In genomic region chr9:128771745-128772519, GRCh38 we compare ENCODE assay signal across 1 cellular context.
TF ChIP-seq lines count a peak whose summit lies in the region.

TSS of gene ZER1 (minus strand) at chr9:128771927. CDS start at chr9:128755565, 16,362 bp downstream.

TF ChIP-seq in HepG2, 621 proteins besides CTCF, POLR2A, EP300 and RAD21 (continued from another document and continues in another):
- TF ChIP-seq ZBTB38 (CRISPR knock-in tag; IDR thresholded peaks at IDR 0.05) (peak; percentile 81; the same call in 1 of the 2 replicates), KLF15 (CRISPR knock-in tag; IDR thresholded peaks at IDR 0.05; ENCODE audit: borderline replicate concordance) (no peak), ZNF44 (CRISPR knock-in tag; IDR thresholded peaks at IDR 0.05) (peak; percentile 89), BRD4 (CRISPR knock-in tag; IDR thresholded peaks at IDR 0.05) (0 out of 2 replicates have a peak, but pooled peaks have one; percentile 39), ZMYM3 (CRISPR knock-in tag; IDR thresholded peaks at IDR 0.05) (peak; percentile 63), ZNF280D (CRISPR knock-in tag; IDR thresholded peaks at IDR 0.05) (peak; percentile 89), ZNF652 (CRISPR knock-in tag; IDR thresholded peaks at IDR 0.05; ENCODE audit: borderline replicate concordance, low read depth) (no peak), ZHX1 (CRISPR knock-in tag; IDR thresholded peaks at IDR 0.05; ENCODE audit: low read depth) (peak; percentile 39; the same call in 1 of the 2 replicates), NCOA2 (CRISPR knock-in tag; IDR thresholded peaks at IDR 0.05) (peak; percentile 55), ATM (IDR thresholded peaks at IDR 0.05; ENCODE audit: borderline replicate concordance) (no peak), ZGPAT (CRISPR knock-in tag; IDR thresholded peaks at IDR 0.05) (peak; percentile 98), PPARG (CRISPR knock-in tag; conservative IDR thresholded peaks at IDR 0.05) (peak; percentile 67; the same call in 1 of the 2 replicates), HNF4G (IDR thresholded peaks at IDR 0.05; ENCODE audit: borderline replicate concordance, low read depth, low read length) (peak; percentile 21; the same call in 1 of the 2 replicates), HNF4G (CRISPR knock-in tag; IDR thresholded peaks at IDR 0.05; ENCODE audit: borderline replicate concordance, low read depth) (peak; percentile 26; the same call in 1 of the 2 replicates), ZNF234 (CRISPR knock-in tag; conservative IDR thresholded peaks at IDR 0.05) (no peak), ZNF556 (CRISPR knock-in tag; IDR thresholded peaks at IDR 0.05; ENCODE audit: borderline replicate concordance) (peak; percentile 49; the same call in 1 of the 2 replicates), REL (CRISPR knock-in tag; conservative IDR thresholded peaks at IDR 0.05) (0 out of 2 replicates have a peak, but pooled peaks have one; percentile 73), ZNF441 (CRISPR knock-in tag; IDR thresholded peaks at IDR 0.05; ENCODE audit: borderline replicate concordance) (peak; percentile 32; the same call in 1 of the 2 replicates), HINFP (CRISPR knock-in tag; IDR thresholded peaks at IDR 0.05; ENCODE audit: low read depth) (no peak), PITX1 (CRISPR knock-in tag; IDR thresholded peaks at IDR 0.05) (peak; percentile 58; the same call in 1 of the 2 replicates), NAIF1 (CRISPR knock-in tag; IDR thresholded peaks at IDR 0.05; ENCODE audit: borderline replicate concordance) (0 out of 2 replicates have a peak, but pooled peaks have one; percentile 47), CAMTA2 (CRISPR knock-in tag; IDR thresholded peaks at IDR 0.05; ENCODE audit: borderline replicate concordance) (no peak), WIZ (CRISPR knock-in tag; IDR thresholded peaks at IDR 0.05) (no peak), KDM3A (CRISPR knock-in tag; IDR thresholded peaks at IDR 0.05; ENCODE audit: low read depth) (peak; percentile 91), SNAPC5 (CRISPR knock-in tag; IDR thresholded peaks at IDR 0.05; ENCODE audit: borderline replicate concordance) (0 out of 2 replicates have a peak, but pooled peaks have one; percentile 82), ZNF772 (CRISPR knock-in tag; IDR thresholded peaks at IDR 0.05) (peak; percentile 62), ZNF136 (CRISPR knock-in tag; IDR thresholded peaks at IDR 0.05; ENCODE audit: low read depth) (peak; percentile 80; the same call in 1 of the 2 replicates), ZNF563 (CRISPR knock-in tag; IDR thresholded peaks at IDR 0.05) (peak; percentile 83; the same call in 1 of the 2 replicates), ZNF784 (CRISPR knock-in tag; IDR thresholded peaks at IDR 0.05; ENCODE audit: borderline replicate concordance) (peak; percentile 99), ZNF770 (CRISPR knock-in tag; IDR thresholded peaks at IDR 0.05) (peak; percentile 71; the same call in 1 of the 2 replicates), SKI (IDR thresholded peaks at IDR 0.05; ENCODE audit: partially characterized antibody) (peak; percentile 87), NR2F6 (IDR thresholded peaks at IDR 0.05) (no peak), NR2F6 (CRISPR knock-in tag; IDR thresholded peaks at IDR 0.05) (peak; percentile 66), GABPB1 (CRISPR knock-in tag; IDR thresholded peaks at IDR 0.05) (peak; percentile 99), ZNF569 (CRISPR knock-in tag; IDR thresholded peaks at IDR 0.05; ENCODE audit: borderline replicate concordance) (no peak), TBL1XR1 (IDR thresholded peaks at IDR 0.05; ENCODE audit: borderline replicate concordance, low read length, partially characterized antibody) (peak; percentile 40), SMAD3 (CRISPR knock-in tag; IDR thresholded peaks at IDR 0.05) (peak; percentile 70)
- TF ChIP-seq, protein P1, sequence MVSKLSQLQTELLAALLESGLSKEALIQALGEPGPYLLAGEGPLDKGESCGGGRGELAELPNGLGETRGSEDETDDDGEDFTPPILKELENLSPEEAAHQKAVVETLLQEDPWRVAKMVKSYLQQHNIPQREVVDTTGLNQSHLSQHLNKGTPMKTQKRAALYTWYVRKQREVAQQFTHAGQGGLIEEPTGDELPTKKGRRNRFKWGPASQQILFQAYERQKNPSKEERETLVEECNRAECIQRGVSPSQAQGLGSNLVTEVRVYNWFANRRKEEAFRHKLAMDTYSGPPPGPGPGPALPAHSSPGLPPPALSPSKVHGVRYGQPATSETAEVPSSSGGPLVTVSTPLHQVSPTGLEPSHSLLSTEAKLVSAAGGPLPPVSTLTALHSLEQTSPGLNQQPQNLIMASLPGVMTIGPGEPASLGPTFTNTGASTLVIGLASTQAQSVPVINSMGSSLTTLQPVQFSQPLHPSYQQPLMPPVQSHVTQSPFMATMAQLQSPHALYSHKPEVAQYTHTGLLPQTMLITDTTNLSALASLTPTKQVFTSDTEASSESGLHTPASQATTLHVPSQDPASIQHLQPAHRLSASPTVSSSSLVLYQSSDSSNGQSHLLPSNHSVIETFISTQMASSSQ (IDR thresholded peaks at IDR 0.05; ENCODE audit: low read depth): no peak
- TF ChIP-seq, protein P1 (CRISPR knock-in tag; IDR thresholded peaks at IDR 0.05; ENCODE audit: borderline replicate concordance): peak; percentile 81; the same call in 1 of the 2 replicates
- TF ChIP-seq, protein P2, sequence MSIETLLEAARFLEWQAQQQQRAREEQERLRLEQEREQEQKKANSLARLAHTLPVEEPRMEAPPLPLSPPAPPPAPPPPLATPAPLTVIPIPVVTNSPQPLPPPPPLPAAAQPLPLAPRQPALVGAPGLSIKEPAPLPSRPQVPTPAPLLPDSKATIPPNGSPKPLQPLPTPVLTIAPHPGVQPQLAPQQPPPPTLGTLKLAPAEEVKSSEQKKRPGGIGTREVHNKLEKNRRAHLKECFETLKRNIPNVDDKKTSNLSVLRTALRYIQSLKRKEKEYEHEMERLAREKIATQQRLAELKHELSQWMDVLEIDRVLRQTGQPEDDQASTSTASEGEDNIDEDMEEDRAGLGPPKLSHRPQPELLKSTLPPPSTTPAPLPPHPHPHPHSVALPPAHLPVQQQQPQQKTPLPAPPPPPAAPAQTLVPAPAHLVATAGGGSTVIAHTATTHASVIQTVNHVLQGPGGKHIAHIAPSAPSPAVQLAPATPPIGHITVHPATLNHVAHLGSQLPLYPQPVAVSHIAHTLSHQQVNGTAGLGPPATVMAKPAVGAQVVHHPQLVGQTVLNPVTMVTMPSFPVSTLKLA (IDR thresholded peaks at IDR 0.05): no peak; the same call in 1 of the 2 replicates
